28 cellular contexts compared by ENCODE assay signal in genomic region chr4:52618795-52619590, GRCh38. TPM values are rescaled to one million over a fixed set of nuclear protein-coding genes. Genes with fewer than 3 reads are reported as not detected.
DNase-seq lines count a peak whose midpoint lies in the region; ATAC-seq, FAIRE-seq and TF ChIP-seq lines count a peak whose summit lies in the region.
"Had no signal": no experiment of that assay in that cellular context is flagged by ENCODE, and none has a peak within 500 bp of the region (broad histone marks: within the 10 kb centered on the region; RNA-seq: fewer than 3 reads in every experiment).

No MANE protein-coding gene starts in this region.

- 88% methylated on average over 3 of the region's 3 CpGs for WGBS in mammary epithelial cell (ENCODE audit: low coverage, missing lambda C conversion rate)
- WGBS in esophagus squamous epithelium, 2 donors: 77 to 84% methylated on average over 3 of the region's 3 CpGs

- dilution Hi-C loops in mammary epithelial cell (cut with HindIII; ENCODE audit: low sequenced_read_pairs): no loop called here

- no peak for TF ChIP-seq POLR2A in GM12892 (IDR thresholded peaks at IDR 0.05; ENCODE audit: low read depth, low read length)
- TF ChIP-seq POLR2A in esophagus squamous epithelium (IDR thresholded peaks at IDR 0.05): no peak

- intact Hi-C loops in mammary epithelial cell (cut with micrococcal nuclease) (no loop called here), esophagus squamous epithelium (cut with DNase I) (no loop called here)

- no peak for TF ChIP-seq CTCF in WTC11 (IDR thresholded peaks at IDR 0.05)
- no peak for TF ChIP-seq CTCF in nephron (IDR thresholded peaks at IDR 0.05; ENCODE audit: unreplicated experiment in 3 of 3)
- no peak for TF ChIP-seq CTCF in mammary epithelial cell (conservative IDR thresholded peaks at IDR 0.05 in 1 of 2, IDR thresholded peaks at IDR 0.05 in 1 of 2; ENCODE audit: extremely low read depth in 1 of 2, insufficient read depth in 1 of 2, low read depth in 1 of 2, low read length in 2 of 2)
- no peak for TF ChIP-seq CTCF in esophagus squamous epithelium (IDR thresholded peaks at IDR 0.05)

- H3K9ac ChIP-seq in mammary epithelial cell (ENCODE audit: insufficient read depth, low read length): no peak overlapping the region

- H3K4me1 Mint-ChIP-seq in WTC11 (peaks cover 28% of the 10 kb centered on the region), nephron (peaks cover 42% of the 10 kb centered on the region)

- H3K27ac ChIP-seq in mammary epithelial cell (ENCODE audit: insufficient read depth, low read depth, low read length) (no peak overlapping the region), esophagus squamous epithelium (no peak overlapping the region)
- H3K27ac ChIP-seq: transverse colon had no signal

- H3K4me3 Mint-ChIP-seq in WTC11: no peak overlapping the region
- no peak overlapping the region for H3K4me3 Mint-ChIP-seq in nephron
- H3K4me3 Mint-ChIP-seq: activated naive CD8-positive, alpha-beta T cell treated with anti-CD3 and anti-CD28 coated beads for 36 hours; naive thymus-derived CD8-positive, alpha-beta T cell; stimulated activated effector memory CD8-positive, alpha-beta T cell treated with anti-CD3 and anti-CD28 coated beads, Interleukin-12 subunit alpha, Interleukin-12 subunit beta, amount 100 ng/mL, for 72 hours; T-helper 2 cell treated with Interferon-gamma antibody and Interleukin-4, amounts not matched to agents 5 μg/mL and 100 μg/mL, for 36 hours had no signal

- H3K27me3 ChIP-seq in mammary epithelial cell (ENCODE audit: insufficient read depth, low read length) (no peaks in the 10 kb centered on the region), esophagus squamous epithelium (no peaks in the 10 kb centered on the region)
- H3K27me3 ChIP-seq: transverse colon had no signal

- H3K36me3 Mint-ChIP-seq in WTC11 (peaks cover 8% of the 10 kb centered on the region), nephron (ENCODE audit: low read depth) (peaks cover 60% of the 10 kb centered on the region)
- H3K36me3 Mint-ChIP-seq: activated naive CD8-positive, alpha-beta T cell treated with anti-CD3 and anti-CD28 coated beads for 36 hours had no signal

- FAIRE-seq in GM12892 (lab: Jason Lieb, UNC): peak; percentile 21
- FAIRE-seq: astrocyte, GM12891, keratinocyte had no signal

- H3K27ac Mint-ChIP-seq in WTC11: peak overlapping the region; percentile 31; the same call in 1 of the 2 replicates
- H3K27ac Mint-ChIP-seq in nephron: peak overlapping the region; percentile 39 to 83 (median 54)
- H3K27ac Mint-ChIP-seq: activated naive CD8-positive, alpha-beta T cell treated with anti-CD3 and anti-CD28 coated beads for 36 hours; naive thymus-derived CD8-positive, alpha-beta T cell; stimulated activated effector memory CD8-positive, alpha-beta T cell treated with anti-CD3 and anti-CD28 coated beads, Interleukin-12 subunit alpha, Interleukin-12 subunit beta, amount 100 ng/mL, for 72 hours; T-helper 2 cell treated with Interferon-gamma antibody and Interleukin-4, amounts not matched to agents 5 μg/mL and 100 μg/mL, for 36 hours had no signal

- H3K27me3 Mint-ChIP-seq in WTC11 (ENCODE audit: low read depth) (no peaks in the 10 kb centered on the region), nephron (ENCODE audit: low read depth) (no peaks in the 10 kb centered on the region)

- BruUV-seq in mammary epithelial cell (replicated peaks; lab: Mats Ljungman, UMichigan): no TSS peak

- DNase-seq in GM12892 (ENCODE audit: insufficient read length): no peak
- peak; percentile 13 for DNase-seq in HEK293T (ENCODE audit: extremely low spot score)
- DNase-seq in WTC11 (ENCODE audit: low spot score): no peak
- no peak for DNase-seq in mammary epithelial cell
- no peak for DNase-seq in NCI-H1048 (lab: John Stamatoyannopoulos, UW)
- DNase-seq in esophagus squamous epithelium (lab: John Stamatoyannopoulos, UW): no peak
- DNase-seq: activated CD4-positive, alpha-beta T cell treated with anti-CD3 and anti-CD28 coated beads for 48 hours; activated effector memory CD4-positive, alpha-beta T cell treated with anti-CD3 and anti-CD28 coated beads, Interleukin-2, amount 50 U/mL, for 16 hours; activated naive CD8-positive, alpha-beta T cell treated with anti-CD3 and anti-CD28 coated beads for 36 hours; central memory CD4-positive, alpha-beta T cell; DMS153; foreskin fibroblast; HCEC 1CT; head of caudate nucleus; naive thymus-derived CD8-positive, alpha-beta T cell; NCI-H1092 treated with DMSO at 0.1 percent for 48 hours; NCI-H2029; NCI-H345; SHP77 treated with DMSO at 0.1 percent for 48 hours; transverse colon had no signal

- H3K9me3 ChIP-seq in mammary epithelial cell (replicated peaks; ENCODE audit: insufficient read depth, low read length) (no peaks in the 10 kb centered on the region), esophagus squamous epithelium (no peaks in the 10 kb centered on the region)
- H3K9me3 ChIP-seq: transverse colon had no signal

- H4K20me1 ChIP-seq in mammary epithelial cell (ENCODE audit: insufficient read depth, low read length): no peaks in the 10 kb centered on the region

- H3K36me3 ChIP-seq in mammary epithelial cell (ENCODE audit: insufficient read depth, low read length) (peaks cover 4% of the 10 kb centered on the region), esophagus squamous epithelium (peaks cover 0 to 38% (median 0%) of the 10 kb centered on the region in 3 donors)
- H3K36me3 ChIP-seq: transverse colon had no signal

- peaks cover 4% of the 10 kb centered on the region for H3K79me2 ChIP-seq in mammary epithelial cell (ENCODE audit: insufficient read depth, low read length)

- no peak overlapping the region for H2AFZ ChIP-seq in mammary epithelial cell (ENCODE audit: low read depth, low read length)

- in situ Hi-C loops in mammary epithelial cell (cut with MboI; ENCODE audit: low sequenced_read_pairs in 2 of 2): no loop called here

- POLR2A ChIA-PET in HEK293T (lab: Yijun Ruan, JAX): no interaction called here
- POLR2A ChIA-PET in WTC11 (lab: Charles Lee): no interaction called here

- ATAC-seq in WTC11: no peak; the same call in 1 of the 2 replicates
- ATAC-seq: esophagus mucosa; naive thymus-derived CD8-positive, alpha-beta T cell; Panc1; stimulated activated effector memory CD8-positive, alpha-beta T cell treated with anti-CD3 and anti-CD28 coated beads, Interleukin-12 subunit alpha, Interleukin-12 subunit beta, amount 100 ng/mL, for 72 hours had no signal

- no peaks in the 10 kb centered on the region; the same call in 1 of the 2 replicates for H3K9me3 Mint-ChIP-seq in WTC11
- peaks cover 3% of the 10 kb centered on the region for H3K9me3 Mint-ChIP-seq in nephron
- H3K9me3 Mint-ChIP-seq: activated naive CD8-positive, alpha-beta T cell treated with anti-CD3 and anti-CD28 coated beads for 36 hours; naive thymus-derived CD8-positive, alpha-beta T cell; stimulated activated effector memory CD8-positive, alpha-beta T cell treated with anti-CD3 and anti-CD28 coated beads, Interleukin-12 subunit alpha, Interleukin-12 subunit beta, amount 100 ng/mL, for 72 hours; T-helper 2 cell treated with Interferon-gamma antibody and Interleukin-4, amounts not matched to agents 5 μg/mL and 100 μg/mL, for 36 hours had no signal

- CTCF ChIA-PET in HEK293T (lab: Yijun Ruan, JAX): interaction anchor here (0.5 to 1.1 kb wide), 2 partner anchors 31 to 359 kb away, joined by 3 to 7 read pairs; no protein-coding TSS in a partner anchor
- CTCF ChIA-PET in WTC11 (lab: Charles Lee): interaction anchor here (1.5 to 3.2 kb wide), 3 partner anchors 24 to 74 kb away, joined by 5 to 8 read pairs (median 6); no protein-coding TSS in a partner anchor
- CTCF ChIA-PET in mammary epithelial cell (lab: Charles Lee; ENCODE audit: low non-redundant PET): no interaction called here

- no peak overlapping the region for H3K4me2 ChIP-seq in mammary epithelial cell (ENCODE audit: insufficient read depth, low read depth, low read length)

- H3K4me3 ChIP-seq in mammary epithelial cell (replicated peaks in 1 of 3; ENCODE audit: insufficient read depth in 1 of 3, low read depth in 2 of 3, low read length in 3 of 3) (no peak overlapping the region), esophagus squamous epithelium (no peak overlapping the region)
- H3K4me3 ChIP-seq: transverse colon had no signal

- no peaks in the 10 kb centered on the region for H3K4me1 ChIP-seq in mammary epithelial cell (ENCODE audit: insufficient read depth, low read length)
- peaks cover 0 to 11% (median 2%) of the 10 kb centered on the region in 3 donors for H3K4me1 ChIP-seq in esophagus squamous epithelium

TF ChIP-seq in HEK293T, 16 proteins besides CTCF, POLR2A, EP300 and RAD21 (continues in another document):
- TF ChIP-seq L3MBTL2 (conservative IDR thresholded peaks at IDR 0.05) (no peak), PKNOX1 (IDR thresholded peaks at IDR 0.05) (no peak; the same call in 1 of the 2 replicates), HDGF (IDR thresholded peaks at IDR 0.05; ENCODE audit: borderline replicate concordance) (no peak), BHLHE40 (IDR thresholded peaks at IDR 0.05; ENCODE audit: borderline replicate concordance) (no peak)

RNA-seq across cellular contexts. Expression of gene USP46, which starts 40.1 kb away (rescaled TPM):
- 9.1 TPM for polyA plus RNA-seq in GM12892 (2012; ENCODE audit: missing spikeins)
- total RNA-seq in WTC11 (2021): 48.1 to 54.1 TPM (median 49.5 TPM) in 3 replicates
- 10 to 100 TPM; 15.2 to 24.9 TPM for total RNA-seq in mammary epithelial cell
- polyA plus RNA-seq in mammary epithelial cell: 7.3 TPM
- polyA minus RNA-seq in mammary epithelial cell: 25.9 TPM
- 10 to 100 TPM; 12.0 to 22.1 (median 12.9) TPM for total RNA-seq in esophagus squamous epithelium
